Comparison of ENCODE assay signal across 9 cellular contexts in the genomic region with DNA sequence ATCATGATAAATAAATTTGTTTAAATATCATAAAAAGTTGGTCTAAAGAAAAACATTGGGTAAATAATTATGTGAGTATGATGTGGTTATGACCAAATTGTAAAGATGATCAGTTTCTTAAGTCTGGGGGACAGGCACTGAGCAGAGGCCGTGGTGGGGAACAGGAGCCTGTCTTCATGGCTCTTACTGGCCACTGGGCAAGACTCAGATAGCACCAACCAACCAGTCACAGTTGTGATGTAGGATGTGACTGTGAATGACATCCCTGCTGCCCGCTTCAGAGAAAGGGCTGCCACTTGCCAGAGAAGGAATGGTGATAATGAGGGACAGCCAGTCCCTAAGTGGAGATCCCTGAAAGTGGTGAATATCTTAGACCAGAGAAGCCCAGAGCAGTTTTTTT. TPM values are rescaled to one million over a fixed set of nuclear protein-coding genes. Genes with fewer than 3 reads are reported as not detected.
DNase-seq lines count a peak whose midpoint lies in the region; ATAC-seq, FAIRE-seq and TF ChIP-seq lines count a peak whose summit lies in the region.
"Had no signal": no experiment of that assay in that cellular context is flagged by ENCODE, and none has a peak within 500 bp of the region (broad histone marks: within the 10 kb centered on the region; RNA-seq: fewer than 3 reads in every experiment).

No MANE protein-coding gene starts in this region.

- TF ChIP-seq EP300 in upper lobe of left lung (IDR thresholded peaks at IDR 0.05) = no peak

- FAIRE-seq in kidney (lab: Jason Lieb, UNC) = no peak

- CTCF ChIA-PET in PC-9 (lab: Charles Lee) = interaction anchor here (0.9 to 1.0 kb wide), 2 partner anchors 63 to 122 kb away, joined by 3 read pairs; no protein-coding TSS in a partner anchor

- H4K20me1 ChIP-seq in PC-9 (ENCODE audit: insufficient read depth) = no peaks in the 10 kb centered on the region

- H3K27ac ChIP-seq in PC-9 = peak overlapping the region; percentile 50
- H3K27ac ChIP-seq in kidney (ENCODE audit: low read depth in 2 of 2, low read length in 2 of 2) = peak overlapping the region in 1 of 2 donors; percentile 20
- H3K27ac ChIP-seq in upper lobe of left lung = peak overlapping the region in 3 of 4 donors; percentile 13 to 58 (median 52)
- H3K27ac ChIP-seq in ascending aorta = no peak overlapping the region

- TF ChIP-seq CTCF in PC-9 (conservative IDR thresholded peaks at IDR 0.05) (no peak), kidney (IDR thresholded peaks at IDR 0.05; ENCODE audit: borderline replicate concordance, extremely low read depth, insufficient read depth) (no peak), upper lobe of left lung (IDR thresholded peaks at IDR 0.05) (no peak), ascending aorta (IDR thresholded peaks at IDR 0.05) (no peak)

- ATAC-seq in Right ventricle myocardium superior (ENCODE audit: poor library complexity) (peak; percentile 34), left cardiac atrium (no peak), upper lobe of left lung (ENCODE audit: low FRiP score in 2 of 2) (no peak)

- intact Hi-C loops in Right ventricle myocardium superior (cut with DNase I) (no loop called here), left cardiac atrium (cut with DNase I) (no loop called here), PC-9 (cut with micrococcal nuclease; ENCODE audit: unreplicated experiment) (no loop called here), kidney (cut with DNase I) (no loop called here), ascending aorta (cut with DNase I) (no loop called here)

- BruUV-seq in PC-9 (replicated peaks; lab: Mats Ljungman, UMichigan) = no TSS peak

- H3K4me3 ChIP-seq in PC-9 = no peak overlapping the region
- no peak overlapping the region for H3K4me3 ChIP-seq in kidney (ENCODE audit: low read length in 2 of 2)
- H3K4me3 ChIP-seq in upper lobe of left lung = no peak overlapping the region
- no peak overlapping the region for H3K4me3 ChIP-seq in ascending aorta

- WGBS in upper lobe of left lung, 2 donors = 65 to 86% methylated on average over 1 to 2 of the region's 2 CpGs

- DNase-seq in Right ventricle myocardium superior = no peak
- DNase-seq in left cardiac atrium = no peak
- no peak for DNase-seq in PC-9
- peak; percentile 14 for DNase-seq in kidney
- no peak for DNase-seq in upper lobe of left lung
- DNase-seq in NCI-H1105 treated with DMSO at 0.1 percent for 48 hours (lab: John Stamatoyannopoulos, UW) = no peak
- DNase-seq in ascending aorta (ENCODE audit: low spot score in 2 of 2) = no peak
- DNase-seq in activated CD4-positive, alpha-beta T cell treated with anti-CD3 and anti-CD28 coated beads, Interleukin-2, amount 50 U/mL, for 4 hours = no peak
- DNase-seq: activated gamma-delta T cell had no signal

- no peaks in the 10 kb centered on the region for H3K9me2 ChIP-seq in PC-9 (ENCODE audit: insufficient read depth)

- no peak overlapping the region for H3K9ac ChIP-seq in kidney (ENCODE audit: low read length in 2 of 2)

- POLR2A ChIA-PET in PC-9 (lab: Charles Lee; ENCODE audit: unreplicated experiment) = interaction anchor here (0.5 to 1.0 kb wide), 3 partner anchors 46 to 76 kb away, joined by 4 to 9 read pairs (median 4); no protein-coding TSS in a partner anchor

- no peak for TF ChIP-seq POLR2A in upper lobe of left lung (IDR thresholded peaks at IDR 0.05)

- H3K4me1 ChIP-seq in PC-9 (replicated peaks; ENCODE audit: insufficient read depth) (peaks cover 79% of the 10 kb centered on the region), kidney (ENCODE audit: control insufficient read depth in 1 of 2, insufficient read depth in 1 of 2, low read depth in 1 of 2, low read length in 2 of 2) (peaks cover 4 to 32% of the 10 kb centered on the region in 2 donors), upper lobe of left lung (peaks cover 24 to 58% (median 43%) of the 10 kb centered on the region in 4 donors), ascending aorta (peaks cover under 1 to 2% of the 10 kb centered on the region in 2 donors)

- H3K4me2 ChIP-seq in PC-9 = peak overlapping the region; percentile 30

- no peak overlapping the region for H2AFZ ChIP-seq in PC-9

- no peaks in the 10 kb centered on the region for H3K27me3 ChIP-seq in PC-9 (ENCODE audit: insufficient read depth, low read depth)
- H3K27me3 ChIP-seq in upper lobe of left lung = no peaks in the 10 kb centered on the region
- H3K27me3 ChIP-seq in ascending aorta = no peaks in the 10 kb centered on the region

- peaks cover 97% of the 10 kb centered on the region for H3K79me2 ChIP-seq in PC-9 (ENCODE audit: low read depth)

- H3K9me3 ChIP-seq in PC-9 (ENCODE audit: insufficient read depth, low read depth) = no peaks in the 10 kb centered on the region
- no peaks in the 10 kb centered on the region for H3K9me3 ChIP-seq in kidney (ENCODE audit: control insufficient read depth in 1 of 2, low read length in 2 of 2)
- no peaks in the 10 kb centered on the region for H3K9me3 ChIP-seq in upper lobe of left lung
- H3K9me3 ChIP-seq in ascending aorta = no peaks in the 10 kb centered on the region

- H3K36me3 ChIP-seq in PC-9 (ENCODE audit: low read depth) (peaks cover 24% of the 10 kb centered on the region), kidney (ENCODE audit: control insufficient read depth in 1 of 2, insufficient read depth in 2 of 2, low read length in 2 of 2) (no peaks in the 10 kb centered on the region), upper lobe of left lung (no peaks in the 10 kb centered on the region), ascending aorta (no peaks in the 10 kb centered on the region)

- peaks cover 36% of the 10 kb centered on the region for H3F3A ChIP-seq in PC-9 (ENCODE audit: insufficient read depth, low read depth)

RNA-seq across cellular contexts. Expression of a gene that starts 7.0 kb away (rescaled TPM):
- total RNA-seq in Right ventricle myocardium superior = 6.7 TPM
- total RNA-seq in left cardiac atrium = 1 to 10 TPM; 6.7 TPM
- total RNA-seq in PC-9 (2021) = 43.3 and 43.7 TPM in 2 replicates
- 80.5 TPM for total RNA-seq in kidney
- 9.2 TPM for polyA plus RNA-seq in kidney (ENCODE audit: insufficient read depth, low read depth, low replicate concordance)
- total RNA-seq in upper lobe of left lung = 10 to 100 TPM; 17.9 to 50.4 (median 32.9) TPM
- 5.9 TPM for total RNA-seq in ascending aorta

Comparison
In these comparisons a context has a peak if more than half of its experiments do, and no peak if none do; other contexts are left out.
1. H3K27ac ChIP-seq: peak in PC-9 (single experiment) and upper lobe of left lung (3 of 4); none in ascending aorta (0 of 2).